ENCODE assay signal across 1 cellular context in genomic region chrX:63738696-63739095, GRCh38.
TF ChIP-seq lines count a peak whose summit lies in the region.

No MANE protein-coding gene starts in this region.

TF ChIP-seq in SK-N-SH, 30 proteins besides CTCF, POLR2A, EP300 and RAD21 (continued from another document):
- no peak for TF ChIP-seq POLR2AphosphoS5 (IDR thresholded peaks at IDR 0.05; ENCODE audit: low read depth, low read length)
- no peak for TF ChIP-seq CHD2 (IDR thresholded peaks at IDR 0.05; ENCODE audit: low read length, partially characterized antibody)
- TF ChIP-seq TCF12 (IDR thresholded peaks at IDR 0.05): no peak
- TF ChIP-seq USF1 (IDR thresholded peaks at IDR 0.05; ENCODE audit: borderline replicate concordance, low read depth): no peak
- no peak for TF ChIP-seq MEF2A (IDR thresholded peaks at IDR 0.05; ENCODE audit: borderline replicate concordance, low read depth)
- TF ChIP-seq FOSL2 (IDR thresholded peaks at IDR 0.05; ENCODE audit: borderline replicate concordance, low read depth): no peak
- TF ChIP-seq RCOR1 (IDR thresholded peaks at IDR 0.05; ENCODE audit: low read length): no peak
- no peak for TF ChIP-seq EZH2phosphoT487 (IDR thresholded peaks at IDR 0.05; ENCODE audit: borderline replicate concordance, low read depth)
- TF ChIP-seq YY1 (IDR thresholded peaks at IDR 0.05; ENCODE audit: low read depth): no peak
- TF ChIP-seq MAX (IDR thresholded peaks at IDR 0.05; ENCODE audit: low read depth): no peak
- TF ChIP-seq SIN3A (IDR thresholded peaks at IDR 0.05; ENCODE audit: borderline replicate concordance, low read depth, low read length): no peak
